Comparison of ENCODE assay signal across 31 cellular contexts in the genomic region with DNA sequence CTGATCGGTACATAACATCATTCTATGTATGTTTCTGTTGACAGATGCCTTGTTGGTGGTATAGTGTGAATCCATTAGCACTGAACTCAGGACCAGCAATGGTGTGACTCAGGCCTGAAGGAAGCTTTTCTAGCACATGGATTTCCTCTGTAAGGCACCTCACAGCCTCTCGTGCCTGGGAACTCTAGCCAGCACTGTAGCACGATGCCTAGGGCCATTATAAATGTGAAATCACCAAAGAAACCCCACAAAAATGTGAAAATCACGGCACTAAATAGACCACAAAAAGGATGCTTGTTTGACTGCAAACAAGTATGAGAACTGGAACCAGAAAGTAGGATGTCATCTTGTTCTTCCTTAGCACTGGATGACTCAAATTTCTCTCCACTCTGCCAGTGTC.
"Had no signal": no experiment of that assay in that cellular context is flagged by ENCODE, and none has a peak within 500 bp of the region (broad histone marks: within the 10 kb centered on the region; RNA-seq: fewer than 3 reads in every experiment).

No MANE protein-coding gene starts in this region.

- DNase-seq: activated CD4-positive, alpha-beta T cell treated with anti-CD3 and anti-CD28 coated beads, Interleukin-2, amount 10 ng/mL, durations not matched to agents 24 days and 14 days; activated CD4-positive, alpha-beta T cell treated with anti-CD3 and anti-CD28 coated beads, Interleukin-2, amount 50 U/mL, for 4 hours; activated CD8-positive, alpha-beta T cell treated with anti-CD3 and anti-CD28 coated beads for 36 hours; activated effector memory CD4-positive, alpha-beta T cell treated with anti-CD3 and anti-CD28 coated beads, Interleukin-2, amount 50 U/mL, for 16 hours; activated naive CD4-positive, alpha-beta T cell; activated naive CD4-positive, alpha-beta T cell treated with anti-CD3 and anti-CD28 coated beads, Interleukin-2, amount 50 U/mL, for 16 hours; activated naive CD8-positive, alpha-beta T cell treated with anti-CD3 and anti-CD28 coated beads for 36 hours; activated T-cell treated with anti-CD3 and anti-CD28 coated beads, Interleukin-2, amount 50 U/mL, for 1 hour; activated T-cell treated with anti-CD3 and anti-CD28 coated beads, Interleukin-2, amount 50 U/mL, for 72 hours; amniotic stem cell; aorta; brain microvascular endothelial cell; Kasumi-1; MM.1S; MV-4-11; NCI-H1092; NCI-H1436 treated with DMSO at 0.1 percent for 48 hours; NCI-H187; NCI-H2029 treated with DMSO at 0.1 percent for 48 hours; NCI-H2107; NCI-H2171; NCI-H510A; NCI-H526; NCI-H748 treated with DMSO at 0.1 percent for 48 hours; NK-92 treated with Interleukin-12 subunit alpha and Interleukin-12 subunit beta, amount 100 ng/mL, for 24 hours; OCI-M1; SHP77; SJCRH30; T-helper 1 cell; T-helper 2 cell; T-helper 9 cell had no signal
